ENCODE assay signal across 1 cellular context in the genomic region with DNA sequence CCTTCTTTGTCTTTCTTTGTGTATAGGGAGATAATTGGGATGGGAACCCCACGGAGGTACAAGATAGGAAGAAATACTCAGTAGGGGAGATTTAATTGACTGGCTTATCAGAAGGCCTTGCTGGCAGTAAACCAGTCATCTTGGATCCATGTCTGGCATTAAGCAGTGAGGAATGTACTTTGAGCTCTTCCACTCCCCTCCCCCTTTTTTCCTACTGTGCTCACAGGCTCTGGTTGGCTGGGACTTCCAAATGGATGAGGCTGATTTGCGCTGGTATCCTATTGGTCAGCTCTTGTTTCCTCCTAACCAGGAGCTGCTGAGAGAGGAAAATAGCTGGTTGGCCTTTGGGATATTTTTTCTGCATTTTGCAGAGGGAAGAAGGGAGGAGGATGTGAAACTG.
TF ChIP-seq lines count a peak whose summit lies in the region.

No MANE protein-coding gene starts in this region.

TF ChIP-seq in H1, 55 proteins besides CTCF, POLR2A, EP300 and RAD21:
- peak; percentile 34 for TF ChIP-seq ASH2L (IDR thresholded peaks at IDR 0.05; ENCODE audit: low read length)
- no peak for TF ChIP-seq BRCA1 (IDR thresholded peaks at IDR 0.05; ENCODE audit: low read depth, low read length)
- peak; percentile 76 for TF ChIP-seq SP1 (IDR thresholded peaks at IDR 0.05; ENCODE audit: low read depth, low read length)
- TF ChIP-seq SAP30 (IDR thresholded peaks at IDR 0.05; ENCODE audit: insufficient read depth, insufficient replicate concordance, low read length), result no peak
- no peak for TF ChIP-seq CTBP2 (IDR thresholded peaks at IDR 0.05; ENCODE audit: borderline replicate concordance, insufficient read depth, insufficient read length, low read length)
- 0 out of 2 replicates have a peak, but pooled peaks have one; percentile 24 for TF ChIP-seq POLR2AphosphoS5 (IDR thresholded peaks at IDR 0.05; ENCODE audit: low read depth, low read length)
- TF ChIP-seq TEAD4 (IDR thresholded peaks at IDR 0.05; ENCODE audit: low read depth, low read length), result peak; percentile 76
- TF ChIP-seq E2F6 (IDR thresholded peaks at IDR 0.05), result no peak
- TF ChIP-seq TAF1 (IDR thresholded peaks at IDR 0.05; ENCODE audit: low read depth, low read length), result 0 out of 2 replicates have a peak, but pooled peaks have one; percentile 41
